In the genomic region with DNA sequence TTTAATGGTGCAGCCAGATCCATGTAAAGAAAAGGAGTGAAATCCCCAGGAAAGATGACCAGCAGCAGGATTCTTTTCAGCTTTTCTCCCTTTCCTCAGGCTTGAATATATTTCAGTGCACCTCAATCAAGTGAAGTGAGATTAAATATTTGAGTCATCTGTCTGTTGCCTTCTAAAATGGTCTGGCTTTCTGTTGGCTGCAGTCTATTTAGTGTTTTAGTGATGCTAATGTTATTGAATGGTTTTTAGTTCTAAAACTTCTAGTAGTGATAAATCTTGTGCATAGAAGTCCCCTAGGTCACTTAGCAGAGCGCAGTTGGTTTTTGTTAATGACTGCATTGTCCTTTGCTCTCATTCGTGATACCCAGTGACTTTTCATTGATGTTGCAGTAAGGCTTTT, we compare ENCODE assay signal across 25 cellular contexts.
"Had no signal": no experiment of that assay in that cellular context is flagged by ENCODE, and none has a peak within 500 bp of the region (broad histone marks: within the 10 kb centered on the region; RNA-seq: fewer than 3 reads in every experiment).

No MANE protein-coding gene starts in this region.

- ATAC-seq: activated CD8-positive, alpha-beta T cell treated with anti-CD3 and anti-CD28 coated beads for 36 hours; activated naive CD8-positive, alpha-beta T cell treated with anti-CD3 and anti-CD28 coated beads, Interleukin-2, amount 50 U/mL, for 24 hours; activated T-cell treated with anti-CD3 and anti-CD28 coated beads, Interleukin-2, amount 50 U/mL, for 4 hours; gastrocnemius medialis; naive thymus-derived CD4-positive, alpha-beta T cell; right cardiac atrium had no signal

- H3K4me3 ChIP-seq: colonic mucosa, gastrocnemius medialis, hepatocyte, spleen, testis, vagina had no signal

- H3K27me3 ChIP-seq: colonic mucosa, gastrocnemius medialis, hepatocyte, spleen, testis, vagina had no signal

- H3K4me1 ChIP-seq: colonic mucosa, testis had no signal

- H3K4me1 Mint-ChIP-seq: activated naive CD4-positive, alpha-beta T cell treated with anti-CD3 and anti-CD28 coated beads, Interleukin-2, amount 50 U/mL, for 24 hours; activated naive CD8-positive, alpha-beta T cell treated with anti-CD3 and anti-CD28 coated beads, Interleukin-2, amount 50 U/mL, for 24 hours had no signal

- DNase-seq: activated CD4-positive, alpha-beta T cell treated with anti-CD3 and anti-CD28 coated beads, Interleukin-2, amount 50 U/mL, for 1 hour; activated CD4-positive, CD25-positive, alpha-beta regulatory T cell treated with anti-CD3 and anti-CD28 coated beads, Interleukin-2, amount 50 U/mL, for 72 hours; activated CD8-positive, alpha-beta T cell treated with anti-CD3 and anti-CD28 coated beads for 36 hours; activated naive CD8-positive, alpha-beta T cell treated with anti-CD3 and anti-CD28 coated beads, Interleukin-2, amount 50 U/mL, for 24 hours; activated T-cell treated with anti-CD3 and anti-CD28 coated beads, Interleukin-2, amount 50 U/mL, for 4 hours; colonic mucosa; effector memory CD4-positive, alpha-beta T cell; erythroblast; gastrocnemius medialis; glutamatergic neuron; left cardiac atrium; midbrain; naive thymus-derived CD4-positive, alpha-beta T cell; right cardiac atrium; spleen; stimulated activated naive CD4-positive, alpha-beta T cell; T-helper 1 cell; testis; trophoblast cell; WERI-Rb-1 had no signal

- H3K27ac ChIP-seq: colonic mucosa, gastrocnemius medialis, hepatocyte, spleen, testis, vagina, WERI-Rb-1 had no signal

- H3K9me3 ChIP-seq: colonic mucosa, gastrocnemius medialis, spleen, testis, vagina had no signal

- H2AFZ ChIP-seq: hepatocyte had no signal

- H3K4me2 ChIP-seq: hepatocyte had no signal

- H3K4me3 Mint-ChIP-seq: activated CD8-positive, alpha-beta T cell treated with anti-CD3 and anti-CD28 coated beads for 36 hours; activated naive CD4-positive, alpha-beta T cell treated with anti-CD3 and anti-CD28 coated beads, Interleukin-2, amount 50 U/mL, for 24 hours; activated naive CD8-positive, alpha-beta T cell treated with anti-CD3 and anti-CD28 coated beads, Interleukin-2, amount 50 U/mL, for 24 hours; activated T-cell treated with anti-CD3 and anti-CD28 coated beads, Interleukin-2, amount 50 U/mL, for 4 hours; naive thymus-derived CD4-positive, alpha-beta T cell; T-helper 2 cell treated with Interferon-gamma antibody and Interleukin-4, amounts not matched to agents 5 μg/mL and 100 μg/mL, for 36 hours had no signal

- H3K9me3 Mint-ChIP-seq: activated CD8-positive, alpha-beta T cell treated with anti-CD3 and anti-CD28 coated beads for 36 hours; activated naive CD4-positive, alpha-beta T cell treated with anti-CD3 and anti-CD28 coated beads, Interleukin-2, amount 50 U/mL, for 24 hours; activated naive CD8-positive, alpha-beta T cell treated with anti-CD3 and anti-CD28 coated beads, Interleukin-2, amount 50 U/mL, for 24 hours; activated T-cell treated with anti-CD3 and anti-CD28 coated beads, Interleukin-2, amount 50 U/mL, for 4 hours; activated T-helper 2 cell treated with anti-CD3 and anti-CD28 coated beads, Interferon-gamma antibody, Interleukin-2, Interleukin-4, amounts not matched to agents 10 μg/mL and 5 μg/mL and 100 μg/mL, durations not matched to agents 14 hours and 24 hours and 36 hours; naive thymus-derived CD4-positive, alpha-beta T cell; T-helper 2 cell treated with Interferon-gamma antibody and Interleukin-4, amounts not matched to agents 5 μg/mL and 100 μg/mL, for 36 hours had no signal

- H3K27ac Mint-ChIP-seq: activated CD8-positive, alpha-beta T cell treated with anti-CD3 and anti-CD28 coated beads for 36 hours; activated naive CD4-positive, alpha-beta T cell treated with anti-CD3 and anti-CD28 coated beads, Interleukin-2, amount 50 U/mL, for 24 hours; activated naive CD8-positive, alpha-beta T cell treated with anti-CD3 and anti-CD28 coated beads, Interleukin-2, amount 50 U/mL, for 24 hours; activated T-helper 2 cell treated with anti-CD3 and anti-CD28 coated beads, Interferon-gamma antibody, Interleukin-2, Interleukin-4, amounts not matched to agents 10 μg/mL and 5 μg/mL and 100 μg/mL, durations not matched to agents 14 hours and 24 hours and 36 hours; naive thymus-derived CD4-positive, alpha-beta T cell; T-helper 2 cell treated with Interferon-gamma antibody and Interleukin-4, amounts not matched to agents 5 μg/mL and 100 μg/mL, for 36 hours had no signal

- H3K36me3 ChIP-seq: colonic mucosa, gastrocnemius medialis, spleen, vagina, WERI-Rb-1 had no signal

- H3K36me3 Mint-ChIP-seq: activated naive CD4-positive, alpha-beta T cell treated with anti-CD3 and anti-CD28 coated beads, Interleukin-2, amount 50 U/mL, for 24 hours; naive thymus-derived CD4-positive, alpha-beta T cell had no signal
